Comparison of ENCODE assay signal across 13 cellular contexts in genomic region chr4:74109894-74110605, GRCh38. TPM values are rescaled to one million over a fixed set of nuclear protein-coding genes. Genes with fewer than 3 reads are reported as not detected.
A peak's percentile ranks its signal among the peaks of the same experiment; 100 is the strongest.
DNase-seq lines count a peak whose midpoint lies in the region; ATAC-seq and TF ChIP-seq lines count a peak whose summit lies in the region.
"Had no signal": no experiment of that assay in that cellular context is flagged by ENCODE, and none has a peak within 500 bp of the region (broad histone marks: within the 10 kb centered on the region; RNA-seq: fewer than 3 reads in every experiment).

No MANE protein-coding gene starts in this region.

- no peaks in the 10 kb centered on the region for H3K9me3 Mint-ChIP-seq in Calu3 (ENCODE audit: low read depth, unreplicated experiment)
- H3K9me3 Mint-ChIP-seq: activated naive CD8-positive, alpha-beta T cell treated with anti-CD3 and anti-CD28 coated beads for 36 hours had no signal

- peak overlapping the region; percentile 52 for H3K4me3 Mint-ChIP-seq in Calu3 (ENCODE audit: low read depth, unreplicated experiment)
- H3K4me3 Mint-ChIP-seq: activated naive CD8-positive, alpha-beta T cell treated with anti-CD3 and anti-CD28 coated beads for 36 hours; immature natural killer cell had no signal

- TF ChIP-seq CTCF in Calu3 (IDR thresholded peaks at IDR 0.05; ENCODE audit: unreplicated experiment) (no peak), RWPE1 (conservative IDR thresholded peaks at IDR 0.05; ENCODE audit: low read depth) (no peak), esophagus squamous epithelium (IDR thresholded peaks at IDR 0.05) (no peak), psoas muscle (IDR thresholded peaks at IDR 0.05) (no peak)

- peak in 3 of 4 donors; percentile 37 to 51 (median 43) for ATAC-seq in psoas muscle

- POLR2A ChIA-PET in RWPE1 (lab: Yijun Ruan, JAX; ENCODE audit: low non-redundant PET) = interaction anchor here (0.6 kb wide), 1 partner anchor 20 kb away, joined by 3 read pairs; no protein-coding TSS in a partner anchor

- H3K9me3 ChIP-seq in esophagus squamous epithelium = no peaks in the 10 kb centered on the region
- no peaks in the 10 kb centered on the region for H3K9me3 ChIP-seq in psoas muscle

- peak overlapping the region; percentile 81 for H3K27ac ChIP-seq in RWPE1
- H3K27ac ChIP-seq in esophagus squamous epithelium = peak overlapping the region; percentile 65 to 79 (median 70)
- peak overlapping the region; percentile 78 for H3K27ac ChIP-seq in psoas muscle

- peak overlapping the region; percentile 99 for H3K27ac Mint-ChIP-seq in Calu3 (ENCODE audit: unreplicated experiment)
- H3K27ac Mint-ChIP-seq: activated naive CD8-positive, alpha-beta T cell treated with anti-CD3 and anti-CD28 coated beads for 36 hours; immature natural killer cell had no signal

- H3K4me1 ChIP-seq in esophagus squamous epithelium (peaks cover 11 to 65% (median 36%) of the 10 kb centered on the region in 3 donors), psoas muscle (peaks cover 11% of the 10 kb centered on the region)

- CTCF ChIA-PET in Calu3 (lab: Charles Lee) (interaction anchor here (0.5 to 1.9 kb wide), 4 partner anchors 10 to 1342 kb away, joined by 3 to 10 read pairs (median 4); partner anchors contain the start of gene CXCL2), RWPE1 (lab: Yijun Ruan, JAX) (interaction anchor here (0.5 to 1.2 kb wide), 7 partner anchors 12 to 437 kb away, joined by 3 to 5 read pairs (median 4); no protein-coding TSS in a partner anchor)

- peaks cover 43% of the 10 kb centered on the region for H3K4me1 Mint-ChIP-seq in Calu3 (ENCODE audit: low read depth, unreplicated experiment)
- H3K4me1 Mint-ChIP-seq: activated naive CD8-positive, alpha-beta T cell treated with anti-CD3 and anti-CD28 coated beads for 36 hours; immature natural killer cell had no signal

- WGBS in esophagus squamous epithelium, 2 donors = 59 to 74% methylated on average over 6 of the region's 6 CpGs
- WGBS in psoas muscle, 3 donors = 68 to 74% (median 69%) methylated on average over 6 of the region's 6 CpGs

- peaks cover 32% of the 10 kb centered on the region for H3K36me3 Mint-ChIP-seq in Calu3 (ENCODE audit: insufficient read depth, unreplicated experiment)
- H3K36me3 Mint-ChIP-seq: activated naive CD8-positive, alpha-beta T cell treated with anti-CD3 and anti-CD28 coated beads for 36 hours; immature natural killer cell had no signal

- no peaks in the 10 kb centered on the region for H3K27me3 Mint-ChIP-seq in Calu3 (ENCODE audit: unreplicated experiment)

- no peak for TF ChIP-seq POLR2A in esophagus squamous epithelium (IDR thresholded peaks at IDR 0.05)

- BruUV-seq in Calu3 (replicated peaks; lab: Mats Ljungman, UMichigan) = TSS peak; percentile 3

- no peaks in the 10 kb centered on the region for H3K36me3 ChIP-seq in esophagus squamous epithelium
- H3K36me3 ChIP-seq in psoas muscle (ENCODE audit: insufficient read depth in 1 of 2, low read depth in 1 of 2) = no peaks in the 10 kb centered on the region

- DNase-seq in Calu3 = no peak
- DNase-seq in RWPE1 (ENCODE audit: low spot score) = peak; percentile 52
- no peak for DNase-seq in esophagus squamous epithelium (lab: John Stamatoyannopoulos, UW)
- DNase-seq in psoas muscle = no peak
- DNase-seq in NCI-H2029 treated with DMSO at 0.1 percent for 48 hours (lab: John Stamatoyannopoulos, UW) = no peak
- no peak for DNase-seq in NCI-H2196 (lab: John Stamatoyannopoulos, UW; ENCODE audit: unreplicated experiment)
- no peak for DNase-seq in GM19238 (ENCODE audit: insufficient read length, low spot score)
- DNase-seq in activated naive CD4-positive, alpha-beta T cell treated with Interleukin-2 at 50 U/mL for 16 hours = no peak
- DNase-seq: activated naive CD8-positive, alpha-beta T cell treated with anti-CD3 and anti-CD28 coated beads for 36 hours; DND-41; immature natural killer cell; NCI-H2081 treated with DMSO at 0.1 percent for 48 hours; stimulated activated CD4-positive, alpha-beta T cell treated with anti-CD3 and anti-CD28 coated beads, Interleukin-2, amount 100 ng/mL, for 24 hours had no signal

- H3K4me3 ChIP-seq in esophagus squamous epithelium (no peak overlapping the region), psoas muscle (no peak overlapping the region)

- H3K27me3 ChIP-seq in esophagus squamous epithelium (no peaks in the 10 kb centered on the region), psoas muscle (ENCODE audit: insufficient read depth in 3 of 3, low read length in 2 of 3) (peaks cover 0 to 3% (median 0%) of the 10 kb centered on the region in 3 donors)

- intact Hi-C loops in Calu3 (cut with micrococcal nuclease; ENCODE audit: unreplicated experiment) (loop anchor here (5.0 to 10.0 kb wide), 2 partner anchors 113 to 375 kb away; partner anchors contain the start of gene CXCL5), esophagus squamous epithelium (cut with DNase I) (no loop called here), psoas muscle (cut with DNase I) (no loop called here)

RNA-seq across cellular contexts. Expression of gene CXCL2, which starts 11.1 kb away (rescaled TPM):
- total RNA-seq in Calu3 (2022) (110 and 189 TPM in 2 replicates), esophagus squamous epithelium (1 to 10 TPM in 3 of 4 donors, under 1 TPM in 1; 0.64 to 4.8 (median 2.2) TPM), psoas muscle (10 to 100 TPM in 2 of 4 donors, 1 to 10 TPM in 2; 5.8 to 14.2 (median 10.1) TPM)
- 10 to 100 TPM in 1 of 3 donors, 1 to 10 TPM in 2; 6.1 to 10.5 (median 8.3) TPM for polyA plus RNA-seq in psoas muscle
- total RNA-seq: activated naive CD8-positive, alpha-beta T cell treated with anti-CD3 and anti-CD28 coated beads for 36 hours had no signal

RNA-seq across cellular contexts. Expression of gene MTHFD2L, which starts 47.9 kb away (rescaled TPM):
- total RNA-seq in Calu3 (2022) (21.8 and 24.1 TPM in 2 replicates), esophagus squamous epithelium (10 to 100 TPM in 3 of 4 donors, 1 to 10 TPM in 1; 9.9 to 22.9 (median 19.1) TPM), psoas muscle (10 to 100 TPM in 2 of 4 donors, 1 to 10 TPM in 2; 6.4 to 10.4 (median 9.7) TPM)
- 10 to 100 TPM in 1 of 3 donors, 1 to 10 TPM in 2; 4.3 to 11.6 (median 7.3) TPM for polyA plus RNA-seq in psoas muscle
